1 cellular context compared by ENCODE assay signal in the genomic region with DNA sequence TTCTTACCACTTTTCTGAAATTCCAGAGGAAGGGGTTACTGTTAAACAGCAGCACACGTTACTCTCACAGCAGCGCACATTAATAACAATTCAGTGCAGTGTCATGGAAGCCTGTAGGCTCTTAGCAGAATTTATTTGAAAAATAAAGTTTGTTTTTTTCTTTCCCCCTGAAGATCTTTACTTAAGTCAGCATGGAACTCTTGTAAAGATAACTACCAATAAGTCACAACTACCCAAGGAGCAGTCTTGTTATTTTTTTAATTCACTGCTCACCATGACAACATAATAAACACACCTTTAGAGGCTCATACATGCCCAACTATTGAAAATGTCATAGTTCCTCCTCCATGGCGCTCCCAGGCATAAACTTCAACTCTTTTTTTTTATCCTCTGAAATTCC.
TF ChIP-seq lines count a peak whose summit lies in the region.

No MANE protein-coding gene starts in this region.

TF ChIP-seq in WTC11, 78 proteins besides CTCF, POLR2A, EP300 and RAD21 (continued from another document):
- TF ChIP-seq ARID4B (CRISPR knock-in tag; IDR thresholded peaks at IDR 0.05; ENCODE audit: borderline replicate concordance) (no peak), OVOL2 (CRISPR knock-in tag; IDR thresholded peaks at IDR 0.05; ENCODE audit: borderline replicate concordance) (no peak), NFE2L1 (CRISPR knock-in tag; IDR thresholded peaks at IDR 0.05) (no peak), KAT7 (CRISPR knock-in tag; IDR thresholded peaks at IDR 0.05; ENCODE audit: borderline replicate concordance) (no peak)
